9 cellular contexts compared by ENCODE assay signal in genomic region chr10:124701435-124701834, GRCh38. TPM values are rescaled to one million over a fixed set of nuclear protein-coding genes. Genes with fewer than 3 reads are reported as not detected.
A peak's percentile ranks its signal among the peaks of the same experiment; 100 is the strongest.
DNase-seq lines count a peak whose midpoint lies in the region; ATAC-seq and TF ChIP-seq lines count a peak whose summit lies in the region.
"Had no signal": no experiment of that assay in that cellular context is flagged by ENCODE, and none has a peak within 500 bp of the region (broad histone marks: within the 10 kb centered on the region; RNA-seq: fewer than 3 reads in every experiment).

No MANE protein-coding gene starts in this region.

- H3K36me3 ChIP-seq in Peyer's patch, result peaks cover 0 to 17% (median 0%) of the 10 kb centered on the region in 3 donors
- H3K36me3 ChIP-seq in stomach smooth muscle (ENCODE audit: control insufficient read depth in 2 of 2, insufficient read depth in 2 of 2, low read length in 2 of 2), result peaks cover 3 to 4% of the 10 kb centered on the region in 2 donors

- H3K4me3 ChIP-seq in Peyer's patch, result no peak overlapping the region
- H3K4me3 ChIP-seq in lower leg skin (ENCODE audit: low read depth, poor library complexity, severe bottlenecking), result no peak overlapping the region
- H3K4me3 ChIP-seq in stomach smooth muscle (ENCODE audit: low read length in 2 of 2), result peak overlapping the region; percentile 14 to 22

- H3K36me3 Mint-ChIP-seq in chondrocyte (ENCODE audit: low read depth), result peaks cover 11% of the 10 kb centered on the region

- H3K4me1 ChIP-seq in Peyer's patch (peaks cover 3 to 99% (median 85%) of the 10 kb centered on the region in 4 donors), stomach smooth muscle (ENCODE audit: control insufficient read depth, insufficient read depth, low read length) (peaks cover 69% of the 10 kb centered on the region)

- WGBS in lower leg skin, 2 donors, result 44 to 48% methylated on average over 6 of the region's 6 CpGs

- no peaks in the 10 kb centered on the region for H3K27me3 ChIP-seq in Peyer's patch
- H3K27me3 ChIP-seq in stomach smooth muscle (ENCODE audit: control insufficient read depth in 1 of 2, insufficient read depth in 2 of 2, low read length in 2 of 2), result no peaks in the 10 kb centered on the region

- no peak for ATAC-seq in HG03521 (IDR thresholded peaks at IDR 0.05; ENCODE audit: unreplicated experiment)

- H3K4me1 Mint-ChIP-seq in chondrocyte (ENCODE audit: low read depth), result peaks cover 23% of the 10 kb centered on the region

- TF ChIP-seq CTCF in Peyer's patch (IDR thresholded peaks at IDR 0.05) (no peak), chondrocyte (IDR thresholded peaks at IDR 0.05) (no peak), lower leg skin (IDR thresholded peaks at IDR 0.05) (no peak)

- no peaks in the 10 kb centered on the region for H3K9me3 ChIP-seq in Peyer's patch
- H3K9me3 ChIP-seq in stomach smooth muscle (ENCODE audit: control insufficient read depth in 2 of 2, low read length in 2 of 2), result no peaks in the 10 kb centered on the region

- DNase-seq in Peyer's patch (peak; percentile 54 to 81 (median 58)), chondrocyte (ENCODE audit: low spot score) (peak; percentile 66), lower leg skin (ENCODE audit: low spot score in 2 of 2) (peak; percentile 73 to 94), foreskin melanocyte (no peak), DMS53 (lab: John Stamatoyannopoulos, UW) (no peak), NCI-H2171 (lab: John Stamatoyannopoulos, UW) (no peak)
- DNase-seq: NCI-H1092 had no signal

- peak overlapping the region; percentile 74 to 88 (median 80) for H3K27ac ChIP-seq in Peyer's patch
- peak overlapping the region; percentile 49 for H3K27ac ChIP-seq in stomach smooth muscle (ENCODE audit: low read length)

- TF ChIP-seq POLR2A in Peyer's patch (IDR thresholded peaks at IDR 0.05), result no peak
- TF ChIP-seq POLR2A in lower leg skin (IDR thresholded peaks at IDR 0.05), result no peak

- H3K9ac ChIP-seq in stomach smooth muscle (ENCODE audit: low read length in 2 of 2), result peak overlapping the region in 1 of 2 donors; percentile 10

- intact Hi-C loops in lower leg skin (cut with DNase I; ENCODE audit: low total_unique reads), result no loop called here

- H3K27ac Mint-ChIP-seq in chondrocyte (ENCODE audit: unreplicated experiment), result peak overlapping the region; percentile 69

- H3K9me3 Mint-ChIP-seq in chondrocyte (ENCODE audit: low read depth), result no peaks in the 10 kb centered on the region

- no peak overlapping the region for H3K4me3 Mint-ChIP-seq in chondrocyte (ENCODE audit: unreplicated experiment)

- no peaks in the 10 kb centered on the region for H3K27me3 Mint-ChIP-seq in chondrocyte (ENCODE audit: low read depth)

RNA-seq across cellular contexts. Expression of gene FAM53B, which starts 42.7 kb away (rescaled TPM):
- total RNA-seq in Peyer's patch (10 to 100 TPM; 72.7 to 92.1 (median 80.5) TPM), chondrocyte (16.1 to 18.2 TPM (median 17.6 TPM) in 3 replicates), lower leg skin (10 to 100 TPM; 41.5 to 69.1 (median 58.2) TPM)

Comparison
In these comparisons a context has a peak if more than half of its experiments do, and no peak if none do; other contexts are left out.
1. DNase-seq: peak in Peyer's patch (3 of 3), chondrocyte (single experiment) and lower leg skin (2 of 2); none in foreskin melanocyte (single experiment), DMS53 (single experiment) and NCI-H2171 (single experiment).
2. H3K4me3 ChIP-seq: peak in stomach smooth muscle (2 of 2); none in Peyer's patch (0 of 4) and lower leg skin (single experiment).